Comparison of ENCODE assay signal across 25 cellular contexts in genomic region chr6:84137989-84138575, GRCh38.
DNase-seq lines count a peak whose midpoint lies in the region; ATAC-seq and TF ChIP-seq lines count a peak whose summit lies in the region.
"Had no signal": no experiment of that assay in that cellular context is flagged by ENCODE, and none has a peak within 500 bp of the region (broad histone marks: within the 10 kb centered on the region; RNA-seq: fewer than 3 reads in every experiment).

No MANE protein-coding gene starts in this region.

- no peak overlapping the region for H3K9ac ChIP-seq in colonic mucosa (ENCODE audit: low read depth in 2 of 2, low read length in 2 of 2)

- H3K36me3 ChIP-seq in brain microvascular endothelial cell (replicated peaks) (no peaks in the 10 kb centered on the region), colonic mucosa (no peaks in the 10 kb centered on the region)
- H3K36me3 ChIP-seq: thoracic aorta had no signal

- H3K27ac ChIP-seq in brain microvascular endothelial cell (no peak overlapping the region), foreskin keratinocyte (peak overlapping the region; percentile 14), colonic mucosa (no peak overlapping the region)
- H3K27ac ChIP-seq: spleen, thoracic aorta, vagina had no signal

- TF ChIP-seq CTCF in brain microvascular endothelial cell (IDR thresholded peaks at IDR 0.05; ENCODE audit: low read depth, low read length, missing control alignments) (no peak), foreskin keratinocyte (conservative IDR thresholded peaks at IDR 0.05) (no peak), colonic mucosa (IDR thresholded peaks at IDR 0.05) (no peak)

- H3K9me3 ChIP-seq in colonic mucosa = no peaks in the 10 kb centered on the region
- H3K9me3 ChIP-seq: thoracic aorta, vagina had no signal

- H3K4me1 ChIP-seq in foreskin keratinocyte (peaks cover 7% of the 10 kb centered on the region), colonic mucosa (no peaks in the 10 kb centered on the region)
- H3K4me1 ChIP-seq: spleen had no signal

- intact Hi-C loops in colonic mucosa (cut with DNase I) = no loop called here

- H3K27me3 ChIP-seq in brain microvascular endothelial cell (replicated peaks) = no peaks in the 10 kb centered on the region
- no peaks in the 10 kb centered on the region for H3K27me3 ChIP-seq in foreskin keratinocyte
- H3K27me3 ChIP-seq in colonic mucosa = no peaks in the 10 kb centered on the region
- H3K27me3 ChIP-seq: spleen, vagina had no signal

- in situ Hi-C loops in brain microvascular endothelial cell (cut with HindIII; ENCODE audit: low pct_ligation_motif_present, low sequenced_read_pairs) = no loop called here

- ATAC-seq in foreskin keratinocyte (no peak), HG03280 (IDR thresholded peaks at IDR 0.05; ENCODE audit: unreplicated experiment) (no peak), GM18907 (IDR thresholded peaks at IDR 0.05; ENCODE audit: unreplicated experiment) (no peak)
- ATAC-seq: activated naive CD8-positive, alpha-beta T cell treated with anti-CD3 and anti-CD28 coated beads, Interleukin-2, amount 50 U/mL, for 24 hours; esophagus mucosa had no signal

- no peak overlapping the region for H3K4me3 ChIP-seq in brain microvascular endothelial cell (ENCODE audit: low read depth, low read length)
- no peak overlapping the region for H3K4me3 ChIP-seq in colonic mucosa
- H3K4me3 ChIP-seq: spleen, thoracic aorta, vagina had no signal

- DNase-seq in Daoy (ENCODE audit: low read depth) = peak; percentile 10
- peak; percentile 59 for DNase-seq in M059J (ENCODE audit: low read depth)
- DNase-seq in brain microvascular endothelial cell = peak; percentile 30
- DNase-seq in foreskin keratinocyte = no peak
- DNase-seq in colonic mucosa = no peak
- DNase-seq in NCI-H146 (lab: John Stamatoyannopoulos, UW) = no peak
- DNase-seq: activated B cell treated with CpG ODN at 0.5 μM for 24 hours; activated CD4-positive, alpha-beta T cell treated with anti-CD3 and anti-CD28 coated beads, Interleukin-2, amount 50 U/mL, for 4 hours; activated CD8-positive, alpha-beta memory T cell treated with anti-CD3 and anti-CD28 coated beads, Interleukin-2, amount 50 U/mL, for 48 hours; activated gamma-delta T cell; activated naive CD8-positive, alpha-beta T cell treated with anti-CD3 and anti-CD28 coated beads, Interleukin-2, amount 50 U/mL, for 24 hours; HFFc6; kidney glomerular epithelial cell; NCI-H1105 treated with DMSO at 0.1 percent for 48 hours; nucleus accumbens; RPMI8226; spleen; stimulated activated CD4-positive, alpha-beta T cell treated with anti-CD3 and anti-CD28 coated beads, Interleukin-4, amount 100 ng/mL, for 1 hour; stimulated activated naive CD4-positive, alpha-beta T cell treated with Interleukin-2 at 50 U/mL for 16 hours; T-helper 9 cell had no signal

Comparison
In these comparisons a context has a peak if more than half of its experiments do, and no peak if none do; other contexts are left out.
1. DNase-seq: peak in Daoy (single experiment), M059J (single experiment) and brain microvascular endothelial cell (single experiment); none in foreskin keratinocyte (0 of 2), colonic mucosa (single experiment) and NCI-H146 (single experiment).